ENCODE assay signal across 2 cellular contexts in genomic region chr5:74763504-74763903, GRCh38.
TF ChIP-seq lines count a peak whose summit lies in the region.

No MANE protein-coding gene starts in this region.

TF ChIP-seq in SK-N-SH, 30 proteins besides CTCF, POLR2A, EP300 and RAD21 (continued from another document):
- TF ChIP-seq, protein P1, sequence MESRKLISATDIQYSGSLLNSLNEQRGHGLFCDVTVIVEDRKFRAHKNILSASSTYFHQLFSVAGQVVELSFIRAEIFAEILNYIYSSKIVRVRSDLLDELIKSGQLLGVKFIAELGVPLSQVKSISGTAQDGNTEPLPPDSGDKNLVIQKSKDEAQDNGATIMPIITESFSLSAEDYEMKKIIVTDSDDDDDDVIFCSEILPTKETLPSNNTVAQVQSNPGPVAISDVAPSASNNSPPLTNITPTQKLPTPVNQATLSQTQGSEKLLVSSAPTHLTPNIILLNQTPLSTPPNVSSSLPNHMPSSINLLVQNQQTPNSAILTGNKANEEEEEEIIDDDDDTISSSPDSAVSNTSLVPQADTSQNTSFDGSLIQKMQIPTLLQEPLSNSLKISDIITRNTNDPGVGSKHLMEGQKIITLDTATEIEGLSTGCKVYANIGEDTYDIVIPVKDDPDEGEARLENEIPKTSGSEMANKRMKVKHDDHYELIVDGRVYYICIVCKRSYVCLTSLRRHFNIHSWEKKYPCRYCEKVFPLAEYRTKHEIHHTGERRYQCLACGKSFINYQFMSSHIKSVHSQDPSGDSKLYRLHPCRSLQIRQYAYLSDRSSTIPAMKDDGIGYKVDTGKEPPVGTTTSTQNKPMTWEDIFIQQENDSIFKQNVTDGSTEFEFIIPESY (IDR thresholded peaks at IDR 0.05; ENCODE audit: borderline replicate concordance, low read depth) = no peak
TF ChIP-seq in SK-N-SH: peak in this region for 1.

TF ChIP-seq in SK-N-SH treated with all-trans-retinoic acid at 6 μM for 48 hours, 23 proteins besides CTCF, POLR2A, EP300 and RAD21 (continued from another document):
- TF ChIP-seq, protein P2, sequence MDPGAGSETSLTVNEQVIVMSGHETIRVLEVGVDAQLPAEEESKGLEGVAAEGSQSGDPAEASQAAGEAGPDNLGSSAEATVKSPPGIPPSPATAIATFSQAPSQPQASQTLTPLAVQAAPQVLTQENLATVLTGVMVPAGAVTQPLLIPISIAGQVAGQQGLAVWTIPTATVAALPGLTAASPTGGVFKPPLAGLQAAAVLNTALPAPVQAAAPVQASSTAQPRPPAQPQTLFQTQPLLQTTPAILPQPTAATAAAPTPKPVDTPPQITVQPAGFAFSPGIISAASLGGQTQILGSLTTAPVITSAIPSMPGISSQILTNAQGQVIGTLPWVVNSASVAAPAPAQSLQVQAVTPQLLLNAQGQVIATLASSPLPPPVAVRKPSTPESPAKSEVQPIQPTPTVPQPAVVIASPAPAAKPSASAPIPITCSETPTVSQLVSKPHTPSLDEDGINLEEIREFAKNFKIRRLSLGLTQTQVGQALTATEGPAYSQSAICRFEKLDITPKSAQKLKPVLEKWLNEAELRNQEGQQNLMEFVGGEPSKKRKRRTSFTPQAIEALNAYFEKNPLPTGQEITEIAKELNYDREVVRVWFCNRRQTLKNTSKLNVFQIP (CRISPR knock-in tag; IDR thresholded peaks at IDR 0.05; ENCODE audit: borderline replicate concordance, low read depth) = no peak
- TF ChIP-seq ARNTL (CRISPR knock-in tag; IDR thresholded peaks at IDR 0.05; ENCODE audit: borderline replicate concordance, low read depth) (no peak), ZNF565 (CRISPR knock-in tag; conservative IDR thresholded peaks at IDR 0.05; ENCODE audit: low read depth) (no peak), ZC3H10 (CRISPR knock-in tag; IDR thresholded peaks at IDR 0.05) (no peak), PPARA (CRISPR knock-in tag; IDR thresholded peaks at IDR 0.05; ENCODE audit: borderline replicate concordance) (no peak), ZNF70 (CRISPR knock-in tag; IDR thresholded peaks at IDR 0.05) (no peak), CSDC2 (CRISPR knock-in tag; IDR thresholded peaks at IDR 0.05) (no peak), SNAI2 (CRISPR knock-in tag; IDR thresholded peaks at IDR 0.05) (no peak), RARB (CRISPR knock-in tag; IDR thresholded peaks at IDR 0.05) (no peak), ZFP30 (CRISPR knock-in tag; IDR thresholded peaks at IDR 0.05) (no peak), GLIS3 (CRISPR knock-in tag; IDR thresholded peaks at IDR 0.05) (no peak), ESRRG (CRISPR knock-in tag; IDR thresholded peaks at IDR 0.05) (no peak), ISL1 (CRISPR knock-in tag; IDR thresholded peaks at IDR 0.05) (no peak)
- TF ChIP-seq, protein P3, sequence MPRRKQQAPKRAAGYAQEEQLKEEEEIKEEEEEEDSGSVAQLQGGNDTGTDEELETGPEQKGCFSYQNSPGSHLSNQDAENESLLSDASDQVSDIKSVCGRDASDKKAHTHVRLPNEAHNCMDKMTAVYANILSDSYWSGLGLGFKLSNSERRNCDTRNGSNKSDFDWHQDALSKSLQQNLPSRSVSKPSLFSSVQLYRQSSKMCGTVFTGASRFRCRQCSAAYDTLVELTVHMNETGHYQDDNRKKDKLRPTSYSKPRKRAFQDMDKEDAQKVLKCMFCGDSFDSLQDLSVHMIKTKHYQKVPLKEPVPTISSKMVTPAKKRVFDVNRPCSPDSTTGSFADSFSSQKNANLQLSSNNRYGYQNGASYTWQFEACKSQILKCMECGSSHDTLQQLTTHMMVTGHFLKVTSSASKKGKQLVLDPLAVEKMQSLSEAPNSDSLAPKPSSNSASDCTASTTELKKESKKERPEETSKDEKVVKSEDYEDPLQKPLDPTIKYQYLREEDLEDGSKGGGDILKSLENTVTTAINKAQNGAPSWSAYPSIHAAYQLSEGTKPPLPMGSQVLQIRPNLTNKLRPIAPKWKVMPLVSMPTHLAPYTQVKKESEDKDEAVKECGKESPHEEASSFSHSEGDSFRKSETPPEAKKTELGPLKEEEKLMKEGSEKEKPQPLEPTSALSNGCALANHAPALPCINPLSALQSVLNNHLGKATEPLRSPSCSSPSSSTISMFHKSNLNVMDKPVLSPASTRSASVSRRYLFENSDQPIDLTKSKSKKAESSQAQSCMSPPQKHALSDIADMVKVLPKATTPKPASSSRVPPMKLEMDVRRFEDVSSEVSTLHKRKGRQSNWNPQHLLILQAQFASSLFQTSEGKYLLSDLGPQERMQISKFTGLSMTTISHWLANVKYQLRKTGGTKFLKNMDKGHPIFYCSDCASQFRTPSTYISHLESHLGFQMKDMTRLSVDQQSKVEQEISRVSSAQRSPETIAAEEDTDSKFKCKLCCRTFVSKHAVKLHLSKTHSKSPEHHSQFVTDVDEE (CRISPR knock-in tag; IDR thresholded peaks at IDR 0.05) = no peak
